ENCODE assay signal across 22 cellular contexts in genomic region chr9:72958485-72959266, GRCh38. TPM values are rescaled to one million over a fixed set of nuclear protein-coding genes. Genes with fewer than 3 reads are reported as not detected.
"Had no signal": no experiment of that assay in that cellular context is flagged by ENCODE, and none has a peak within 500 bp of the region (broad histone marks: within the 10 kb centered on the region; RNA-seq: fewer than 3 reads in every experiment).

No MANE protein-coding gene starts in this region.

- H3K4me1 Mint-ChIP-seq: activated CD4-positive, alpha-beta memory T cell treated with anti-CD3 and anti-CD28 coated beads, Interleukin-2, amount 10 ng/mL, durations not matched to agents 7 days and 5 days; activated CD4-positive, alpha-beta T cell treated with anti-CD3 and anti-CD28 coated beads, Interleukin-2, amount 10 ng/mL, durations not matched to agents 24 days and 14 days; immature natural killer cell; stimulated activated naive CD8-positive, alpha-beta T cell treated with anti-CD3 and anti-CD28 coated beads, Interleukin-15, amount 100 ng/mL, for 72 hours had no signal

- H3K4me3 Mint-ChIP-seq: activated CD4-positive, alpha-beta memory T cell treated with anti-CD3 and anti-CD28 coated beads, Interleukin-2, amount 10 ng/mL, durations not matched to agents 7 days and 5 days; activated CD4-positive, alpha-beta T cell treated with anti-CD3 and anti-CD28 coated beads, Interleukin-2, amount 10 ng/mL, durations not matched to agents 24 days and 14 days; activated naive CD4-positive, alpha-beta T cell treated with anti-CD3 and anti-CD28 coated beads for 36 hours; activated T-cell treated with anti-CD3 and anti-CD28 coated beads, Interleukin-2, amount 50 U/mL, for 72 hours; immature natural killer cell; natural killer cell treated with Interleukin-12 subunit alpha and Interleukin-12 subunit beta and Interleukin-15 and Interleukin-18, amount 100 ng/mL, for 72 hours; stimulated activated naive CD8-positive, alpha-beta T cell treated with anti-CD3 and anti-CD28 coated beads, Interleukin-15, amount 100 ng/mL, for 72 hours; T-helper 1 cell treated with Interleukin-12 subunit alpha and Interleukin-12 subunit beta and Interleukin-4 antibody, amounts not matched to agents 30 μg/mL and 1 μg/mL, for 36 hours had no signal

- H3K4me1 ChIP-seq: prostate gland had no signal

- H3K36me3 ChIP-seq: neutrophil, ovary, prostate gland, tibial artery had no signal

- H3K27me3 Mint-ChIP-seq: stimulated activated naive CD8-positive, alpha-beta T cell treated with anti-CD3 and anti-CD28 coated beads, Interleukin-15, amount 100 ng/mL, for 72 hours had no signal

- H3K4me3 ChIP-seq: ovary, prostate gland, tibial artery had no signal

- H3K27me3 ChIP-seq: neutrophil, ovary, tibial artery had no signal

- H3K27ac ChIP-seq: neutrophil, ovary, prostate gland, tibial artery had no signal

- H3K9me3 ChIP-seq: neutrophil, ovary, prostate gland had no signal

- H3K36me3 Mint-ChIP-seq: immature natural killer cell had no signal

- DNase-seq: activated CD4-positive, alpha-beta memory T cell treated with anti-CD3 and anti-CD28 coated beads, Interleukin-2, amount 10 ng/mL, durations not matched to agents 7 days and 5 days; activated CD4-positive, alpha-beta T cell treated with anti-CD3 and anti-CD28 coated beads, Interleukin-2, amount 10 ng/mL, durations not matched to agents 24 days and 14 days; activated effector memory CD4-positive, alpha-beta T cell treated with Interleukin-2 at 50 U/mL for 16 hours; activated naive CD4-positive, alpha-beta T cell treated with anti-CD3 and anti-CD28 coated beads for 36 hours; activated T-cell treated with anti-CD3 and anti-CD28 coated beads, Interleukin-2, amount 50 U/mL, for 72 hours; amygdala; dermis blood vessel endothelial cell; effector CD8-positive, alpha-beta T cell; erythroblast; foreskin fibroblast; immature natural killer cell; kidney glomerular epithelial cell; ovary; stimulated activated CD4-positive, alpha-beta T cell treated with anti-CD3 and anti-CD28 coated beads, Interleukin-12 subunit alpha, Interleukin-12 subunit beta, amount 100 ng/mL, for 4 hours; stimulated activated naive CD8-positive, alpha-beta T cell treated with anti-CD3 and anti-CD28 coated beads, Interleukin-15, amount 100 ng/mL, for 72 hours; T1000; tibial artery had no signal

- H3K27ac Mint-ChIP-seq: activated CD4-positive, alpha-beta memory T cell treated with anti-CD3 and anti-CD28 coated beads, Interleukin-2, amount 10 ng/mL, durations not matched to agents 7 days and 5 days; activated CD4-positive, alpha-beta T cell treated with anti-CD3 and anti-CD28 coated beads, Interleukin-2, amount 10 ng/mL, durations not matched to agents 24 days and 14 days; activated naive CD4-positive, alpha-beta T cell treated with anti-CD3 and anti-CD28 coated beads for 36 hours; activated T-cell treated with anti-CD3 and anti-CD28 coated beads, Interleukin-2, amount 50 U/mL, for 72 hours; immature natural killer cell; natural killer cell treated with Interleukin-12 subunit alpha and Interleukin-12 subunit beta and Interleukin-15 and Interleukin-18, amount 100 ng/mL, for 72 hours; stimulated activated naive CD8-positive, alpha-beta T cell treated with anti-CD3 and anti-CD28 coated beads, Interleukin-15, amount 100 ng/mL, for 72 hours; T-helper 1 cell treated with Interleukin-12 subunit alpha and Interleukin-12 subunit beta and Interleukin-4 antibody, amounts not matched to agents 30 μg/mL and 1 μg/mL, for 36 hours had no signal

- ATAC-seq: activated CD4-positive, CD25-positive, alpha-beta regulatory T cell treated with anti-CD3 and anti-CD28 coated beads, Interleukin-2, amount 50 U/mL, for 24 hours; activated T-cell treated with anti-CD3 and anti-CD28 coated beads, Interleukin-2, amount 50 U/mL, for 72 hours; natural killer cell treated with Interleukin-12 subunit alpha and Interleukin-12 subunit beta and Interleukin-15 and Interleukin-18, amount 100 ng/mL, for 72 hours; stimulated activated naive CD8-positive, alpha-beta T cell treated with anti-CD3 and anti-CD28 coated beads, Interleukin-15, amount 100 ng/mL, for 72 hours had no signal

- H3K9me3 Mint-ChIP-seq: activated CD4-positive, alpha-beta memory T cell treated with anti-CD3 and anti-CD28 coated beads, Interleukin-2, amount 10 ng/mL, durations not matched to agents 7 days and 5 days; activated CD4-positive, alpha-beta T cell treated with anti-CD3 and anti-CD28 coated beads, Interleukin-2, amount 10 ng/mL, durations not matched to agents 24 days and 14 days; T-helper 1 cell treated with Interleukin-12 subunit alpha and Interleukin-12 subunit beta and Interleukin-4 antibody, amounts not matched to agents 30 μg/mL and 1 μg/mL, for 36 hours had no signal

RNA-seq across cellular contexts. Expression of gene ALDH1A1, which starts 5.8 kb away (rescaled TPM):
- total RNA-seq: activated CD4-positive, alpha-beta memory T cell treated with anti-CD3 and anti-CD28 coated beads, Interleukin-2, amount 10 ng/mL, durations not matched to agents 7 days and 5 days; activated CD4-positive, alpha-beta T cell treated with anti-CD3 and anti-CD28 coated beads, Interleukin-2, amount 10 ng/mL, durations not matched to agents 24 days and 14 days; activated naive CD4-positive, alpha-beta T cell treated with anti-CD3 and anti-CD28 coated beads for 36 hours; activated T-cell treated with anti-CD3 and anti-CD28 coated beads, Interleukin-2, amount 50 U/mL, for 72 hours; natural killer cell treated with Interleukin-12 subunit alpha and Interleukin-12 subunit beta and Interleukin-15 and Interleukin-18, amount 100 ng/mL, for 72 hours had no signal
